In genomic region chr16:85634747-85635544, GRCh38 we compare ENCODE assay signal across 13 cellular contexts. TPM values are rescaled to one million over a fixed set of nuclear protein-coding genes. Genes with fewer than 3 reads are reported as not detected.
A peak's percentile ranks its signal among the peaks of the same experiment; 100 is the strongest.
DNase-seq lines count a peak whose midpoint lies in the region; ATAC-seq, FAIRE-seq and TF ChIP-seq lines count a peak whose summit lies in the region.
"Had no signal": no experiment of that assay in that cellular context is flagged by ENCODE, and none has a peak within 500 bp of the region (broad histone marks: within the 10 kb centered on the region; RNA-seq: fewer than 3 reads in every experiment).

No MANE protein-coding gene starts in this region.

- no peak overlapping the region for H3K9ac ChIP-seq in kidney (ENCODE audit: low read length in 2 of 2)

- POLR2A ChIA-PET in A673 (lab: Charles Lee; ENCODE audit: low non-redundant PET): no interaction called here
- POLR2A ChIA-PET in Panc1 (lab: Charles Lee): no interaction called here

- in situ Hi-C loops in Panc1 (cut with HindIII; ENCODE audit: low pct_unique_long_range_greater_than_20kb, low sequenced_read_pairs): no loop called here

- peaks cover 75% of the 10 kb centered on the region for H3K79me2 ChIP-seq in DOHH2 (ENCODE audit: control insufficient read depth, low read length)

- no peaks in the 10 kb centered on the region; the same call in 1 of the 2 replicates for H4K20me1 ChIP-seq in DOHH2 (ENCODE audit: control insufficient read depth, insufficient read depth, low read depth, low read length)

- BruUV-seq in A673 (replicated peaks; lab: Mats Ljungman, UMichigan) (no TSS peak), Panc1 (replicated peaks; lab: Mats Ljungman, UMichigan) (no TSS peak)

- intact Hi-C loops in A673 (cut with micrococcal nuclease; ENCODE audit: unreplicated experiment): no loop called here
- intact Hi-C loops in Panc1 (cut with micrococcal nuclease; ENCODE audit: unreplicated experiment): no loop called here
- intact Hi-C loops in kidney (cut with DNase I): no loop called here

- no peak overlapping the region for H3K4me3 ChIP-seq in A673 (ENCODE audit: low read depth, low read length, poor library complexity, severe bottlenecking)
- H3K4me3 ChIP-seq in DOHH2 (ENCODE audit: low read length): no peak overlapping the region
- no peak overlapping the region for H3K4me3 ChIP-seq in Panc1 (ENCODE audit: low read depth in 2 of 2, low read length in 2 of 2)
- H3K4me3 ChIP-seq in fibroblast of villous mesenchyme (ENCODE audit: low read depth, low read length): no peak overlapping the region
- no peak overlapping the region for H3K4me3 ChIP-seq in kidney (ENCODE audit: low read length in 2 of 2)
- H3K4me3 ChIP-seq: psoas muscle had no signal

- DNase-seq in A673 (ENCODE audit: low spot score): no peak
- no peak for DNase-seq in Panc1 (ENCODE audit: low read depth, low spot score)
- DNase-seq in fibroblast of villous mesenchyme (ENCODE audit: low read depth): no peak
- DNase-seq in EL: no peak
- no peak for DNase-seq in stimulated activated CD4-positive, alpha-beta T cell treated with anti-CD3 and anti-CD28 coated beads, Interleukin-2, amount 100 ng/mL, for 24 hours
- no peak for DNase-seq in GM19238 (ENCODE audit: insufficient read length, low spot score)
- no peak for DNase-seq in kidney
- DNase-seq: activated CD4-positive, alpha-beta T cell treated with anti-CD3 and anti-CD28 coated beads, Interleukin-2, amount 10 ng/mL, durations not matched to agents 7 days and 5 days; CD4-positive, alpha-beta memory T cell; psoas muscle; stimulated activated CD4-positive, alpha-beta T cell treated with anti-CD3 and anti-CD28 coated beads, Interleukin-2, amount 100 ng/mL, for 48 hours; T-helper 1 cell had no signal

- no peak overlapping the region for H3K4me2 ChIP-seq in DOHH2 (ENCODE audit: low read length)

- no peak for FAIRE-seq in kidney (lab: Jason Lieb, UNC)

- H3F3A ChIP-seq in DOHH2 (ENCODE audit: control insufficient read depth, insufficient read depth): no peaks in the 10 kb centered on the region

- H3K27me3 ChIP-seq in A673 (replicated peaks; ENCODE audit: insufficient read depth, low read depth, low read length, poor library complexity) (no peaks in the 10 kb centered on the region), DOHH2 (ENCODE audit: control insufficient read depth, low read length) (no peaks in the 10 kb centered on the region), Panc1 (ENCODE audit: control insufficient read depth, insufficient read depth, low read length) (no peaks in the 10 kb centered on the region)

- H3K9me3 ChIP-seq in A673 (ENCODE audit: low read depth, low read length, poor library complexity, severe bottlenecking) (peaks cover under 1% of the 10 kb centered on the region), DOHH2 (ENCODE audit: control insufficient read depth, insufficient read depth, low read length) (no peaks in the 10 kb centered on the region), Panc1 (ENCODE audit: control insufficient read depth, insufficient read depth, low read depth, low read length) (no peaks in the 10 kb centered on the region), kidney (ENCODE audit: control insufficient read depth in 1 of 2, low read length in 2 of 2) (peaks cover 0 to 2% of the 10 kb centered on the region in 2 donors)
- H3K9me3 ChIP-seq: psoas muscle had no signal

- peaks cover 22% of the 10 kb centered on the region for H3K4me1 ChIP-seq in A673 (ENCODE audit: insufficient read depth, low read length, poor library complexity, severe bottlenecking)
- H3K4me1 ChIP-seq in DOHH2 (ENCODE audit: control insufficient read depth, low read length): no peaks in the 10 kb centered on the region
- peaks cover 46% of the 10 kb centered on the region for H3K4me1 ChIP-seq in Panc1 (ENCODE audit: control insufficient read depth, insufficient read depth, low read length)
- peaks cover 0 to 23% of the 10 kb centered on the region in 2 donors for H3K4me1 ChIP-seq in kidney (ENCODE audit: control insufficient read depth in 1 of 2, insufficient read depth in 1 of 2, low read depth in 1 of 2, low read length in 2 of 2)

- H3K27ac ChIP-seq in A673 (ENCODE audit: low read depth, low read length, poor library complexity, severe bottlenecking): no peak overlapping the region
- no peak overlapping the region for H3K27ac ChIP-seq in DOHH2 (ENCODE audit: low read depth, low read length)
- H3K27ac ChIP-seq in Panc1 (ENCODE audit: low read length): no peak overlapping the region
- no peak overlapping the region for H3K27ac ChIP-seq in kidney (ENCODE audit: low read depth in 2 of 2, low read length in 2 of 2)
- H3K27ac ChIP-seq: psoas muscle had no signal

- CTCF ChIA-PET in A673 (lab: Charles Lee): interaction anchor here (1.3 kb wide), 1 partner anchor 18 kb away, joined by 5 read pairs; no protein-coding TSS in a partner anchor
- CTCF ChIA-PET in Panc1 (lab: Charles Lee): no interaction called here

- H3K36me3 ChIP-seq in A673 (ENCODE audit: insufficient read depth, low read length, poor library complexity, severe bottlenecking) (no peaks in the 10 kb centered on the region), DOHH2 (ENCODE audit: control insufficient read depth, low read length) (no peaks in the 10 kb centered on the region; the same call in 1 of the 2 replicates), Panc1 (ENCODE audit: control insufficient read depth, insufficient read depth, low read length) (no peaks in the 10 kb centered on the region; the same call in 1 of the 2 replicates), kidney (ENCODE audit: control insufficient read depth in 1 of 2, insufficient read depth in 2 of 2, low read length in 2 of 2) (no peaks in the 10 kb centered on the region)

- TF ChIP-seq CTCF in A673 (conservative IDR thresholded peaks at IDR 0.05; ENCODE audit: low read depth, low read length): peak; percentile 54
- peak; percentile 33 for TF ChIP-seq CTCF in DOHH2 (IDR thresholded peaks at IDR 0.05; ENCODE audit: low read depth, low read length, poor library complexity, severe bottlenecking)
- TF ChIP-seq CTCF in Panc1 (IDR thresholded peaks at IDR 0.05): peak; percentile 64; the same call in 1 of the 2 replicates
- TF ChIP-seq CTCF in fibroblast of villous mesenchyme (IDR thresholded peaks at IDR 0.05; ENCODE audit: insufficient read depth, low read depth, low read length): peak; percentile 6
- TF ChIP-seq CTCF in kidney (IDR thresholded peaks at IDR 0.05; ENCODE audit: borderline replicate concordance, extremely low read depth, insufficient read depth): no peak

- no peaks in the 10 kb centered on the region for H3K9me2 ChIP-seq in DOHH2 (replicated peaks; ENCODE audit: control insufficient read depth, low read length)

- peak; percentile 39; the same call in 1 of the 2 replicates for ATAC-seq in Panc1
- ATAC-seq: psoas muscle had no signal

RNA-seq across cellular contexts. Expression of gene GSE1, which starts 21.8 kb away (rescaled TPM):
- 64.2 and 72.4 TPM in 2 replicates for total RNA-seq in A673 (2021)
- total RNA-seq in Panc1 (2021; ENCODE audit: unreplicated experiment): 97.5 TPM
- polyA plus RNA-seq in Panc1 (2012; ENCODE audit: insufficient read length): 79.9 TPM
- total RNA-seq in fibroblast of villous mesenchyme: 48.4 and 53.1 TPM in 2 replicates
- 92.8 TPM for total RNA-seq in kidney
- 9.5 TPM for polyA plus RNA-seq in kidney (ENCODE audit: insufficient read depth, low read depth, low replicate concordance)

RNA-seq across cellular contexts. Expression of gene GINS2, which starts 53.8 kb away (rescaled TPM):
- 70.5 and 71.9 TPM in 2 replicates for total RNA-seq in A673 (2021)
- 12.0 TPM for total RNA-seq in Panc1 (2021; ENCODE audit: unreplicated experiment)
- 4.2 TPM for polyA plus RNA-seq in Panc1 (2012; ENCODE audit: insufficient read length)
- 5.8 and 8.6 TPM in 2 replicates for total RNA-seq in fibroblast of villous mesenchyme
- 0.88 TPM for total RNA-seq in kidney
- 0.97 TPM for polyA plus RNA-seq in kidney (ENCODE audit: insufficient read depth, low read depth, low replicate concordance)
